25 cellular contexts compared by ENCODE assay signal in genomic region chr3:69658514-69658913, GRCh38.
"Had no signal": no experiment of that assay in that cellular context is flagged by ENCODE, and none has a peak within 500 bp of the region (broad histone marks: within the 10 kb centered on the region; RNA-seq: fewer than 3 reads in every experiment).

No MANE protein-coding gene starts in this region.

- ATAC-seq: effector memory CD8-positive, alpha-beta T cell; esophagus mucosa; gastrocnemius medialis; heart right ventricle; left lung; left ventricle myocardium superior; lower lobe of right lung had no signal

- H3K9me3 ChIP-seq: colonic mucosa, esophagus squamous epithelium, gastrocnemius medialis, left lung, lower lobe of right lung had no signal

- H3K27me3 Mint-ChIP-seq: dendritic cell treated with granulocyte-macrophage colony-stimulating factor and Interleukin-4, amounts not matched to agents 40 ng/mL and 50 ng/mL, for 4 days; effector memory CD8-positive, alpha-beta T cell had no signal

- H3K4me1 Mint-ChIP-seq: memory B cell, mesothelial cell of epicardium had no signal

- H3K36me3 Mint-ChIP-seq: memory B cell, mesothelial cell of epicardium had no signal

- H3K9me3 Mint-ChIP-seq: dendritic cell treated with granulocyte-macrophage colony-stimulating factor and Interleukin-4, amounts not matched to agents 40 ng/mL and 50 ng/mL, for 4 days; memory B cell had no signal

- H3K4me3 ChIP-seq: colonic mucosa, esophagus squamous epithelium, gastrocnemius medialis, heart right ventricle, left lung, lower lobe of right lung had no signal

- DNase-seq: cerebellar nuclear complex; colonic mucosa; cortex of kidney; effector CD8-positive, alpha-beta T cell; effector memory CD8-positive, alpha-beta T cell; endodermal cell; esophagus squamous epithelium; foreskin fibroblast; foreskin melanocyte; gastrocnemius medialis; glutamatergic neuron; head of caudate nucleus; heart right ventricle; hippocampal formation; left lung; left ventricle myocardium superior; lower lobe of right lung had no signal

- H3K27ac Mint-ChIP-seq: dendritic cell treated with granulocyte-macrophage colony-stimulating factor and Interleukin-4, amounts not matched to agents 40 ng/mL and 50 ng/mL, for 4 days; effector memory CD8-positive, alpha-beta T cell; endodermal cell; memory B cell; mesothelial cell of epicardium had no signal

- FAIRE-seq: endometrium, islet of Langerhans, keratinocyte had no signal

- H3K27me3 ChIP-seq: colonic mucosa, gastrocnemius medialis, heart right ventricle, left lung had no signal

- H3K27ac ChIP-seq: colonic mucosa, epithelial cell of prostate, esophagus squamous epithelium, gastrocnemius medialis, heart right ventricle, left lung, lower lobe of right lung had no signal

- H3K36me3 ChIP-seq: colonic mucosa, esophagus squamous epithelium, gastrocnemius medialis, heart right ventricle, left lung, lower lobe of right lung had no signal

- H3K4me3 Mint-ChIP-seq: dendritic cell treated with granulocyte-macrophage colony-stimulating factor and Interleukin-4, amounts not matched to agents 40 ng/mL and 50 ng/mL, for 4 days; effector memory CD8-positive, alpha-beta T cell; endodermal cell; memory B cell; mesothelial cell of epicardium had no signal

- H3K4me1 ChIP-seq: colonic mucosa, esophagus squamous epithelium, gastrocnemius medialis, left lung had no signal
